ENCODE assay signal across 9 cellular contexts in genomic region chr2:37802899-37803379, GRCh38.
DNase-seq lines count a peak whose midpoint lies in the region; ATAC-seq and TF ChIP-seq lines count a peak whose summit lies in the region.
"Had no signal": no experiment of that assay in that cellular context is flagged by ENCODE, and none has a peak within 500 bp of the region (broad histone marks: within the 10 kb centered on the region; RNA-seq: fewer than 3 reads in every experiment).

No MANE protein-coding gene starts in this region.

- H3K4me3 ChIP-seq in NT2/D1 (ENCODE audit: insufficient read length, low read depth) (no peak overlapping the region), esophagus muscularis mucosa (no peak overlapping the region), retinal pigment epithelial cell (ENCODE audit: low read length) (no peak overlapping the region), testis (no peak overlapping the region)

- no peaks in the 10 kb centered on the region for H3K9me3 ChIP-seq in NT2/D1 (ENCODE audit: insufficient read depth, low read length)
- H3K9me3 ChIP-seq in esophagus muscularis mucosa, result no peaks in the 10 kb centered on the region
- peaks cover 2% of the 10 kb centered on the region for H3K9me3 ChIP-seq in testis

- H3K27ac ChIP-seq in esophagus muscularis mucosa (replicated peaks in 1 of 4) (peak overlapping the region; percentile 62 to 79 (median 70)), testis (no peak overlapping the region)

- TF ChIP-seq EP300 in esophagus muscularis mucosa (IDR thresholded peaks at IDR 0.05), result no peak

- H3K36me3 ChIP-seq in NT2/D1 (ENCODE audit: insufficient read depth, insufficient read length, low read length), result no peaks in the 10 kb centered on the region
- H3K36me3 ChIP-seq in esophagus muscularis mucosa, result no peaks in the 10 kb centered on the region
- H3K36me3 ChIP-seq in testis (ENCODE audit: low read depth, missing control alignments), result no peaks in the 10 kb centered on the region

- no peak for ATAC-seq in HG03097 (IDR thresholded peaks at IDR 0.05; ENCODE audit: low FRiP score, unreplicated experiment)
- ATAC-seq in GM21619 (IDR thresholded peaks at IDR 0.05; ENCODE audit: unreplicated experiment), result no peak

- DNase-seq in ELF-1 (ENCODE audit: low read depth, low spot score) (peak; percentile 12), NT2/D1 (ENCODE audit: low read depth, low spot score) (peak; percentile 8), esophagus muscularis mucosa (ENCODE audit: extremely low spot score) (no peak), retinal pigment epithelial cell (ENCODE audit: low read depth) (peak; percentile 70), testis (no peak), posterior vena cava (ENCODE audit: low spot score) (no peak)
- DNase-seq: SW 1271 had no signal

- intact Hi-C loops in esophagus muscularis mucosa (cut with DNase I), result no loop called here
- intact Hi-C loops in testis (cut with DNase I; ENCODE audit: low total_unique reads), result no loop called here
- intact Hi-C loops in posterior vena cava (cut with DNase I), result no loop called here

- H3K27me3 ChIP-seq in NT2/D1 (ENCODE audit: insufficient read depth, insufficient read length) (no peaks in the 10 kb centered on the region), esophagus muscularis mucosa (no peaks in the 10 kb centered on the region), testis (no peaks in the 10 kb centered on the region)

- H3K4me1 ChIP-seq in NT2/D1 (ENCODE audit: insufficient read depth, insufficient read length) (no peaks in the 10 kb centered on the region), esophagus muscularis mucosa (peaks cover 10 to 30% (median 23%) of the 10 kb centered on the region in 4 donors), testis (no peaks in the 10 kb centered on the region)

- TF ChIP-seq POLR2A in esophagus muscularis mucosa (IDR thresholded peaks at IDR 0.05; ENCODE audit: low read depth) (no peak), testis (IDR thresholded peaks at IDR 0.05) (no peak)

- no peak overlapping the region for H3K9ac ChIP-seq in NT2/D1 (ENCODE audit: insufficient read length, low read depth)

- TF ChIP-seq CTCF in esophagus muscularis mucosa (IDR thresholded peaks at IDR 0.05) (no peak), retinal pigment epithelial cell (conservative IDR thresholded peaks at IDR 0.05; ENCODE audit: low read depth, low read length) (no peak), testis (IDR thresholded peaks at IDR 0.05) (no peak)

Comparison
In these comparisons a context has a peak if more than half of its experiments do, and no peak if none do; other contexts are left out.
1. DNase-seq: peak in ELF-1 (single experiment), NT2/D1 (single experiment) and retinal pigment epithelial cell (single experiment); none in esophagus muscularis mucosa (single experiment), testis (single experiment) and posterior vena cava (single experiment).
2. H3K27ac ChIP-seq: peak in esophagus muscularis mucosa (4 of 4); none in testis (0 of 2).